Comparison of ENCODE assay signal across 1 cellular context in the genomic region with DNA sequence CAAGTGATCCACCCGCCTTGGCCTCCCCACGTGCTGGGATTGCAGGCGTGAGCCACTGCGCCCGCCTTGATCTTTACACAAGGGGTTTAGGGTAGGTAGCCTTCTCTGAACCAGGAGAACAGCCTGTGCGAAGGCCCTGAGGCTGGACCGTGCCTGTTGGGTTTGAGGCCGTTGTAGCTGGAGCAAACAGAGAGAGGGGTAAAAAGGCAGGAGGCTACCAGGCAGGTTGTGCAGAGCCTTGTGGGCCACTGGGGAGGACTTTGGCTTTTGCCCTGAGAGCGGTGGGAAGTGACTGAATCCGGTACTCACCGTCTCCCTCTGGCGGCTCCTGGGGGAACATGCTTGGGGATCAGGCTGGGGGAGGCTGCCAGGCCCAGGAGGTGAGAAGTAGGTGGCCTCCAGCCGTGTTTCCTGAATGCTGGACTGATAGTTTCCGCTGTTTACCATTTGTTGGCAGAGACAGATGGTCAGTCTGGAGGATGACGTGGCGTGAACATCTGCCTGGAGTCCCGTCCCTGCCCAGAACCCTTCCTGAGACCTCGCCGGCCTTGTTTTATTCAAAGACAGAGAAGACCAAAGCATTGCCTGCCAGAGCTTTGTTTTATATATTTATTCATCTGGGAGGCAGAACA.
TF ChIP-seq lines count a peak whose summit lies in the region.

No MANE protein-coding gene starts in this region.

TF ChIP-seq in HepG2, 621 proteins besides CTCF, POLR2A, EP300 and RAD21 (continued from another document):
- TF ChIP-seq ZBTB33 (CRISPR knock-in tag; IDR thresholded peaks at IDR 0.05) = peak; percentile 80
